1 cellular context compared by ENCODE assay signal in genomic region chr16:85279402-85279801, GRCh38.
TF ChIP-seq lines count a peak whose summit lies in the region.

No MANE protein-coding gene starts in this region.

TF ChIP-seq in K562, 482 proteins besides CTCF, POLR2A, EP300 and RAD21 (continued from another document):
- no peak for TF ChIP-seq TFAP4 (CRISPR knock-in tag; IDR thresholded peaks at IDR 0.05; ENCODE audit: borderline replicate concordance)
- no peak for TF ChIP-seq RNF2 (IDR thresholded peaks at IDR 0.05)
- no peak for TF ChIP-seq CBFA2T2 (conservative IDR thresholded peaks at IDR 0.05)
